In the genomic region with DNA sequence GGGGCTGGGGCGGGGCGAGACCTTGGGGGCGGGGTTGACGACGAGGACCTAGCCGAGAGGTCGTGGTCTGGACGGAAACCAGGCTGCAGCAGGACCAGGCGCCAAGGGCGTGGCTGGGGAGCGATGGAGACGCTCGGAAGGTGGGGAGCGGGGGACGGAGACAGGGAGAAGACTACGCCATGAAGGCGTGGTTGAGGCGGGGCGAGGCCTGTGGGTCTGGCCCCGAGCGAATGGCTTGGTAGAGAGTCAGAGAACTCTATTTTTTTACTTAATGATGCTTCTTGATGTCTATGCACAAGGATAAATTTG, we compare ENCODE assay signal across 1 cellular context.
TF ChIP-seq lines count a peak whose summit lies in the region.

No MANE protein-coding gene starts in this region.

TF ChIP-seq in endothelial cell of umbilical vein, 7 proteins besides CTCF, POLR2A, EP300 and RAD21 (continued from another document):
- no peak for TF ChIP-seq FOS (IDR thresholded peaks at IDR 0.05; ENCODE audit: borderline replicate concordance, insufficient read depth, low read length)
